1 cellular context compared by ENCODE assay signal in the genomic region with DNA sequence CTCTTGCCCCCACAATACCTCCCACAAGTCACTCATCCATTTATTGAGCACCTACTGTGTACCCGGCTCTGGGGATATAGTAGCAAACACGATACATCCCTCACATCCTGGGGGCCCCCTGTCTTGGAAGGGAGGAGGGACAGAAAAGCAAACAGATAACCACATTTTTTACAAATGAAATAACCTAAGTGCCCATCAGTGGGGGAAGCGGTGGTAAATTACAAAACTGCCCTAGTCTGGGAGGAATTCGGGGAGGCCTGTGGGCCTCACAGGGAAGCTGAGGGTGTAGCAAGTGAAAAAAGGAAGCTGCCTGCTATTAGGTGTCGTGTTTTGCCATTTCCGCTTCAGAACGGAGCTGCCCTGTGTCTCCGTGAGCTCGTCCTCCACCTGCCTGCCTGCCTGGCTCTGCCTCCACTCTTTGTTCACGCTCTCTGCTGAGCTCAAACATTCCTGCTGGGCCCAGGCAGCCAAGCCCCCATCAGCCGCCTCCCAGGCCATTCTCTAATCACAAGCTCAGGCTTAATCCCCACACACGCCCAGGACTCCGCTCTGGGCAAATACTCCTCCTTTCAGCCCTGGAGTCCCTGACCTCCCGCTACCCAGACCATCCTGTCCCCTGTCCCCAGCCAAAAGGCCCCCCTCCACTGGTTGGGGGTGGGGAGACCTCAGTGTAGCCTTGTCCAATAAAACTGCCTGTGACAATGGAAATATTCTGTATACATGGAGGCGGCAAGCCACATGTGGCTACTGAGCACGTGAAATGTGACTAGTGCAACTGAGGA.
A peak's percentile ranks its signal among the peaks of the same experiment; 100 is the strongest.
TF ChIP-seq lines count a peak whose summit lies in the region.

No MANE protein-coding gene starts in this region.

TF ChIP-seq in HepG2, 621 proteins besides CTCF, POLR2A, EP300 and RAD21 (continued from another document and continues in another):
- TF ChIP-seq ZMYM3 (CRISPR knock-in tag; IDR thresholded peaks at IDR 0.05) (peak; percentile 59), RXRB (CRISPR knock-in tag; IDR thresholded peaks at IDR 0.05; ENCODE audit: borderline replicate concordance) (peak; percentile 64), ZNF788 (CRISPR knock-in tag; IDR thresholded peaks at IDR 0.05; ENCODE audit: borderline replicate concordance) (peak; percentile 51; the same call in 1 of the 2 replicates), MEIS1 (CRISPR knock-in tag; IDR thresholded peaks at IDR 0.05; ENCODE audit: borderline replicate concordance) (0 out of 2 replicates have a peak, but pooled peaks have one; percentile 62), ZNF205 (CRISPR knock-in tag; IDR thresholded peaks at IDR 0.05) (peak; percentile 45; the same call in 1 of the 2 replicates), MIER2 (CRISPR knock-in tag; IDR thresholded peaks at IDR 0.05) (peak; percentile 20; the same call in 1 of the 2 replicates), MAZ (IDR thresholded peaks at IDR 0.05; ENCODE audit: borderline replicate concordance, low read depth, low read length) (peak; percentile 69; the same call in 1 of the 2 replicates), MAZ (CRISPR knock-in tag; IDR thresholded peaks at IDR 0.05; ENCODE audit: low read depth) (peak; percentile 74; the same call in 1 of the 2 replicates), GATAD1 (CRISPR knock-in tag; IDR thresholded peaks at IDR 0.05) (0 out of 2 replicates have a peak, but pooled peaks have one; percentile 31), JUN (CRISPR knock-in tag; IDR thresholded peaks at IDR 0.05) (peak; percentile 47), ZNF451 (CRISPR knock-in tag; IDR thresholded peaks at IDR 0.05) (no peak), SMAD3 (CRISPR knock-in tag; IDR thresholded peaks at IDR 0.05) (peak; percentile 26; the same call in 1 of the 2 replicates), ZFX (CRISPR knock-in tag; IDR thresholded peaks at IDR 0.05; ENCODE audit: low read depth) (peak; percentile 61; the same call in 1 of the 2 replicates), HHEX (CRISPR knock-in tag; IDR thresholded peaks at IDR 0.05) (no peak), NR2F6 (IDR thresholded peaks at IDR 0.05) (peak; percentile 59), NR2F6 (CRISPR knock-in tag; IDR thresholded peaks at IDR 0.05) (peak; percentile 54; the same call in 1 of the 2 replicates), ZNF768 (CRISPR knock-in tag; IDR thresholded peaks at IDR 0.05) (peak; percentile 63), CBX5 (CRISPR knock-in tag; IDR thresholded peaks at IDR 0.05; ENCODE audit: borderline replicate concordance) (peak; percentile 36; the same call in 1 of the 2 replicates), ZNF83 (CRISPR knock-in tag; IDR thresholded peaks at IDR 0.05; ENCODE audit: borderline replicate concordance) (0 out of 2 replicates have a peak, but pooled peaks have one; percentile 45), ZNF383 (CRISPR knock-in tag; IDR thresholded peaks at IDR 0.05; ENCODE audit: borderline replicate concordance) (no peak), ZNF841 (CRISPR knock-in tag; IDR thresholded peaks at IDR 0.05; ENCODE audit: borderline replicate concordance) (no peak), ZNF263 (CRISPR knock-in tag; IDR thresholded peaks at IDR 0.05) (peak; percentile 82), POLR2AphosphoS5 (IDR thresholded peaks at IDR 0.05; ENCODE audit: low read depth, low read length) (peak; percentile 37; the same call in 1 of the 2 replicates), ZNF567 (CRISPR knock-in tag; IDR thresholded peaks at IDR 0.05; ENCODE audit: borderline replicate concordance) (0 out of 2 replicates have a peak, but pooled peaks have one; percentile 55), CAMTA2 (CRISPR knock-in tag; IDR thresholded peaks at IDR 0.05; ENCODE audit: borderline replicate concordance) (peak; percentile 37; the same call in 1 of the 2 replicates), IKZF1 (IDR thresholded peaks at IDR 0.05) (no peak), MEIS2 (CRISPR knock-in tag; IDR thresholded peaks at IDR 0.05) (no peak), ZNF121 (CRISPR knock-in tag; IDR thresholded peaks at IDR 0.05) (peak; percentile 93)
- TF ChIP-seq, protein P1, sequence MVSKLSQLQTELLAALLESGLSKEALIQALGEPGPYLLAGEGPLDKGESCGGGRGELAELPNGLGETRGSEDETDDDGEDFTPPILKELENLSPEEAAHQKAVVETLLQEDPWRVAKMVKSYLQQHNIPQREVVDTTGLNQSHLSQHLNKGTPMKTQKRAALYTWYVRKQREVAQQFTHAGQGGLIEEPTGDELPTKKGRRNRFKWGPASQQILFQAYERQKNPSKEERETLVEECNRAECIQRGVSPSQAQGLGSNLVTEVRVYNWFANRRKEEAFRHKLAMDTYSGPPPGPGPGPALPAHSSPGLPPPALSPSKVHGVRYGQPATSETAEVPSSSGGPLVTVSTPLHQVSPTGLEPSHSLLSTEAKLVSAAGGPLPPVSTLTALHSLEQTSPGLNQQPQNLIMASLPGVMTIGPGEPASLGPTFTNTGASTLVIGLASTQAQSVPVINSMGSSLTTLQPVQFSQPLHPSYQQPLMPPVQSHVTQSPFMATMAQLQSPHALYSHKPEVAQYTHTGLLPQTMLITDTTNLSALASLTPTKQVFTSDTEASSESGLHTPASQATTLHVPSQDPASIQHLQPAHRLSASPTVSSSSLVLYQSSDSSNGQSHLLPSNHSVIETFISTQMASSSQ (IDR thresholded peaks at IDR 0.05; ENCODE audit: low read depth): no peak
- TF ChIP-seq, protein P1 (CRISPR knock-in tag; IDR thresholded peaks at IDR 0.05; ENCODE audit: borderline replicate concordance): peak; percentile 85
- TF ChIP-seq, protein P2, sequence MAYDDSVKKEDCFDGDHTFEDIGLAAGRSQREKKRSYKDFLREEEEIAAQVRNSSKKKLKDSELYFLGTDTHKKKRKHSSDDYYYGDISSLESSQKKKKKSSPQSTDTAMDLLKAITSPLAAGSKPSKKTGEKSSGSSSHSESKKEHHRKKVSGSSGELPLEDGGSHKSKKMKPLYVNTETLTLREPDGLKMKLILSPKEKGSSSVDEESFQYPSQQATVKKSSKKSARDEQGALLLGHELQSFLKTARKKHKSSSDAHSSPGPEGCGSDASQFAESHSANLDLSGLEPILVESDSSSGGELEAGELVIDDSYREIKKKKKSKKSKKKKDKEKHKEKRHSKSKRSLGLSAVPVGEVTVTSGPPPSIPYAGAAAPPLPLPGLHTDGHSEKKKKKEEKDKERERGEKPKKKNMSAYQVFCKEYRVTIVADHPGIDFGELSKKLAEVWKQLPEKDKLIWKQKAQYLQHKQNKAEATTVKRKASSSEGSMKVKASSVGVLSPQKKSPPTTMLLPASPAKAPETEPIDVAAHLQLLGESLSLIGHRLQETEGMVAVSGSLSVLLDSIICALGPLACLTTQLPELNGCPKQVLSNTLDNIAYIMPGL (CRISPR knock-in tag; IDR thresholded peaks at IDR 0.05; ENCODE audit: borderline replicate concordance in 1 of 2, low read depth in 1 of 2): peak in 1 of 2 experiments; percentile 85; a peak in 3 of 4 replicates
- TF ChIP-seq, protein P3, sequence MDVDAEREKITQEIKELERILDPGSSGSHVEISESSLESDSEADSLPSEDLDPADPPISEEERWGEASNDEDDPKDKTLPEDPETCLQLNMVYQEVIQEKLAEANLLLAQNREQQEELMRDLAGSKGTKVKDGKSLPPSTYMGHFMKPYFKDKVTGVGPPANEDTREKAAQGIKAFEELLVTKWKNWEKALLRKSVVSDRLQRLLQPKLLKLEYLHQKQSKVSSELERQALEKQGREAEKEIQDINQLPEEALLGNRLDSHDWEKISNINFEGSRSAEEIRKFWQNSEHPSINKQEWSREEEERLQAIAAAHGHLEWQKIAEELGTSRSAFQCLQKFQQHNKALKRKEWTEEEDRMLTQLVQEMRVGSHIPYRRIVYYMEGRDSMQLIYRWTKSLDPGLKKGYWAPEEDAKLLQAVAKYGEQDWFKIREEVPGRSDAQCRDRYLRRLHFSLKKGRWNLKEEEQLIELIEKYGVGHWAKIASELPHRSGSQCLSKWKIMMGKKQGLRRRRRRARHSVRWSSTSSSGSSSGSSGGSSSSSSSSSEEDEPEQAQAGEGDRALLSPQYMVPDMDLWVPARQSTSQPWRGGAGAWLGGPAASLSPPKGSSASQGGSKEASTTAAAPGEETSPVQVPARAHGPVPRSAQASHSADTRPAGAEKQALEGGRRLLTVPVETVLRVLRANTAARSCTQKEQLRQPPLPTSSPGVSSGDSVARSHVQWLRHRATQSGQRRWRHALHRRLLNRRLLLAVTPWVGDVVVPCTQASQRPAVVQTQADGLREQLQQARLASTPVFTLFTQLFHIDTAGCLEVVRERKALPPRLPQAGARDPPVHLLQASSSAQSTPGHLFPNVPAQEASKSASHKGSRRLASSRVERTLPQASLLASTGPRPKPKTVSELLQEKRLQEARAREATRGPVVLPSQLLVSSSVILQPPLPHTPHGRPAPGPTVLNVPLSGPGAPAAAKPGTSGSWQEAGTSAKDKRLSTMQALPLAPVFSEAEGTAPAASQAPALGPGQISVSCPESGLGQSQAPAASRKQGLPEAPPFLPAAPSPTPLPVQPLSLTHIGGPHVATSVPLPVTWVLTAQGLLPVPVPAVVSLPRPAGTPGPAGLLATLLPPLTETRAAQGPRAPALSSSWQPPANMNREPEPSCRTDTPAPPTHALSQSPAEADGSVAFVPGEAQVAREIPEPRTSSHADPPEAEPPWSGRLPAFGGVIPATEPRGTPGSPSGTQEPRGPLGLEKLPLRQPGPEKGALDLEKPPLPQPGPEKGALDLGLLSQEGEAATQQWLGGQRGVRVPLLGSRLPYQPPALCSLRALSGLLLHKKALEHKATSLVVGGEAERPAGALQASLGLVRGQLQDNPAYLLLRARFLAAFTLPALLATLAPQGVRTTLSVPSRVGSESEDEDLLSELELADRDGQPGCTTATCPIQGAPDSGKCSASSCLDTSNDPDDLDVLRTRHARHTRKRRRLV (CRISPR knock-in tag; IDR thresholded peaks at IDR 0.05): peak; percentile 64; the same call in 1 of the 2 replicates
- TF ChIP-seq, protein P4, sequence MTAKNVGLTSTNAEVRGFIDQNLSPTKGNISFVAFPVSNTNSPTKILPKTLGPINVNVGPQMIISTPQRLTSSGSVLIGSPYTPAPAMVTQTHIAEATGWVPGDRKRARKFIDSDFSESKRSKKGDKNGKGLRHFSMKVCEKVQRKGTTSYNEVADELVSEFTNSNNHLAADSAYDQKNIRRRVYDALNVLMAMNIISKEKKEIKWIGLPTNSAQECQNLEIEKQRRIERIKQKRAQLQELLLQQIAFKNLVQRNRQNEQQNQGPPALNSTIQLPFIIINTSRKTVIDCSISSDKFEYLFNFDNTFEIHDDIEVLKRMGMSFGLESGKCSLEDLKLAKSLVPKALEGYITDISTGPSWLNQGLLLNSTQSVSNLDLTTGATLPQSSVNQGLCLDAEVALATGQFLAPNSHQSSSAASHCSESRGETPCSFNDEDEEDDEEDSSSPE (CRISPR knock-in tag; IDR thresholded peaks at IDR 0.05): peak; percentile 60
- TF ChIP-seq, protein P5, sequence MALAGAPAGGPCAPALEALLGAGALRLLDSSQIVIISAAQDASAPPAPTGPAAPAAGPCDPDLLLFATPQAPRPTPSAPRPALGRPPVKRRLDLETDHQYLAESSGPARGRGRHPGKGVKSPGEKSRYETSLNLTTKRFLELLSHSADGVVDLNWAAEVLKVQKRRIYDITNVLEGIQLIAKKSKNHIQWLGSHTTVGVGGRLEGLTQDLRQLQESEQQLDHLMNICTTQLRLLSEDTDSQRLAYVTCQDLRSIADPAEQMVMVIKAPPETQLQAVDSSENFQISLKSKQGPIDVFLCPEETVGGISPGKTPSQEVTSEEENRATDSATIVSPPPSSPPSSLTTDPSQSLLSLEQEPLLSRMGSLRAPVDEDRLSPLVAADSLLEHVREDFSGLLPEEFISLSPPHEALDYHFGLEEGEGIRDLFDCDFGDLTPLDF (CRISPR knock-in tag; IDR thresholded peaks at IDR 0.05): no peak
- TF ChIP-seq, protein P6, sequence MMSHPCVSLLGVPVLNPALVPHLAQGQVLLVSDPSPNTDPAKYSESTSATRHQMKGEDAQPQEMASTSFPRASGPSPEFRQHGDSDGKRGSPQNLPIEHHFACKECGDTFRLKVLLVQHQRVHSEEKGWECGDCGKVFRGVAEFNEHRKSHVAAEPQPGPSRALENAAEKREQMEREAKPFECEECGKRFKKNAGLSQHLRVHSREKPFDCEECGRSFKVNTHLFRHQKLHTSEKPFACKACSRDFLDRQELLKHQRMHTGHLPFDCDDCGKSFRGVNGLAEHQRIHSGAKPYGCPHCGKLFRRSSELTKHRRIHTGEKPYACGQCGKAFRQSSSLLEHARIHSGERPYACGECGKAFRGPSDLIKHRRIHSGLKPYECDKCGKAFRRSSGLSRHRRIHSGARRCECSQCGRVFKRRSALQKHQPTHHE (CRISPR knock-in tag; IDR thresholded peaks at IDR 0.05; ENCODE audit: borderline replicate concordance): no peak
- TF ChIP-seq, protein P7, sequence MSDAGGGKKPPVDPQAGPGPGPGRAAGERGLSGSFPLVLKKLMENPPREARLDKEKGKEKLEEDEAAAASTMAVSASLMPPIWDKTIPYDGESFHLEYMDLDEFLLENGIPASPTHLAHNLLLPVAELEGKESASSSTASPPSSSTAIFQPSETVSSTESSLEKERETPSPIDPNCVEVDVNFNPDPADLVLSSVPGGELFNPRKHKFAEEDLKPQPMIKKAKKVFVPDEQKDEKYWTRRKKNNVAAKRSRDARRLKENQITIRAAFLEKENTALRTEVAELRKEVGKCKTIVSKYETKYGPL (CRISPR knock-in tag; IDR thresholded peaks at IDR 0.05): no peak
- TF ChIP-seq, protein P8, sequence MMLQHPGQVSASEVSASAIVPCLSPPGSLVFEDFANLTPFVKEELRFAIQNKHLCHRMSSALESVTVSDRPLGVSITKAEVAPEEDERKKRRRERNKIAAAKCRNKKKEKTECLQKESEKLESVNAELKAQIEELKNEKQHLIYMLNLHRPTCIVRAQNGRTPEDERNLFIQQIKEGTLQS (CRISPR knock-in tag; IDR thresholded peaks at IDR 0.05): peak; percentile 42; the same call in 1 of the 2 replicates
- TF ChIP-seq, protein P9, sequence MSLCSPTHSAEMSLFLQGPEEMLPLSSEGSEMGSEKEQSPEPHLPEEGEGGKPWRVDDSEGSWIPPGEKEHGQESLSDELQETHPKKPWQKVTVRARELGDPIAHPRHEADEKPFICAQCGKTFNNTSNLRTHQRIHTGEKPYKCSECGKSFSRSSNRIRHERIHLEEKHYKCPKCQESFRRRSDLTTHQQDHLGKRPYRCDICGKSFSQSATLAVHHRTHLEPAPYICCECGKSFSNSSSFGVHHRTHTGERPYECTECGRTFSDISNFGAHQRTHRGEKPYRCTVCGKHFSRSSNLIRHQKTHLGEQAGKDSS (CRISPR knock-in tag; IDR thresholded peaks at IDR 0.05; ENCODE audit: borderline replicate concordance, low read depth): peak; percentile 69; the same call in 1 of the 2 replicates
